Comparison of ENCODE assay signal across 29 cellular contexts in the genomic region with DNA sequence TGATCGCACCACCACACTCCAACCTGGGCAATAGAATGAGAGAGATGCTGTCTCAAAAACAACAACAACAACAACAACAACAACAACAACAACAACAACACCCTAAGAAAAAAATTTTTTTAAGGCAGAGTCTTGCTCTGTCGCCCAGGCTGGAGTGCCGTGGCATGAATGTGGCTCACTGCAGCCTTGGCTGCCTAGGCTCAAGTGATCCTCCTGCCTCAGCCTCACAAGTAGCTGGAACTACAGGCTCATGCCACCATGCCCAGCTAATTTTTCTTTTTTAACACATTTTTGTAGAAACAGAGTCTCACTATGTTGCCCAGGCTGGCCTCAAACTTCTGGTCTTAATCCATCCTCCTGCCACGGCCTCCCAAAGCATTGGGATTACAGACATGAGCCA.
"Had no signal": no experiment of that assay in that cellular context is flagged by ENCODE, and none has a peak within 500 bp of the region (broad histone marks: within the 10 kb centered on the region; RNA-seq: fewer than 3 reads in every experiment).

No MANE protein-coding gene starts in this region.

- H3K4me3 ChIP-seq: stomach, suprapubic skin, testis, thoracic aorta, thyroid gland, tibial artery, tibial nerve, transverse colon, upper lobe of left lung, upper lobe of right lung, uterus, vagina had no signal

- H3K9me3 Mint-ChIP-seq: stimulated activated effector memory CD8-positive, alpha-beta T cell treated with anti-CD3 and anti-CD28 coated beads, Interleukin-12 subunit alpha, Interleukin-12 subunit beta, amount 100 ng/mL, for 72 hours; stimulated activated memory B cell treated with anti-CD40 and anti-IgM and Interleukin-4, amounts not matched to agents 10 μg/mL and 1 μg/mL and 100 μg/mL, for 72 hours; stimulated activated naive B cell treated with anti-CD40 and anti-IgM and Interleukin-4, amounts not matched to agents 10 μg/mL and 1 μg/mL and 100 μg/mL, for 72 hours; stimulated activated naive CD8-positive, alpha-beta T cell treated with anti-CD3 and anti-CD28 coated beads, Interleukin-15, amount 100 ng/mL, for 72 hours; stimulated activated naive CD8-positive, alpha-beta T cell treated with anti-CD3 and anti-CD28 coated beads, Interleukin-15, Interleukin-2, amounts not matched to agents 100 ng/mL and 50 ng/mL, for 24 hours; type B pancreatic cell had no signal

- FAIRE-seq: urothelium cell line had no signal

- H3K4me1 ChIP-seq: stomach, suprapubic skin, testis, thyroid gland, tibial artery, tibial nerve, upper lobe of left lung, upper lobe of right lung, uterus, vagina had no signal

- H3K4me3 Mint-ChIP-seq: stimulated activated effector memory CD8-positive, alpha-beta T cell treated with anti-CD3 and anti-CD28 coated beads, Interleukin-12 subunit alpha, Interleukin-12 subunit beta, amount 100 ng/mL, for 72 hours; stimulated activated memory B cell treated with anti-CD40 and anti-IgM and Interleukin-4, amounts not matched to agents 10 μg/mL and 1 μg/mL and 100 μg/mL, for 72 hours; stimulated activated naive B cell treated with anti-CD40 and anti-IgM and Interleukin-4, amounts not matched to agents 10 μg/mL and 1 μg/mL and 100 μg/mL, for 72 hours; stimulated activated naive CD8-positive, alpha-beta T cell treated with anti-CD3 and anti-CD28 coated beads, Interleukin-15, amount 100 ng/mL, for 72 hours; stimulated activated naive CD8-positive, alpha-beta T cell treated with anti-CD3 and anti-CD28 coated beads, Interleukin-15, Interleukin-2, amounts not matched to agents 100 ng/mL and 50 ng/mL, for 24 hours; type B pancreatic cell had no signal

- H3K9me3 ChIP-seq: stomach, suprapubic skin, testis, thoracic aorta, thyroid gland, tibial artery, tibial nerve, transverse colon, upper lobe of left lung, upper lobe of right lung, uterus, vagina had no signal

- H3K27ac ChIP-seq: stomach, suprapubic skin, testis, thoracic aorta, thyroid gland, tibial artery, tibial nerve, transverse colon, upper lobe of left lung, upper lobe of right lung, uterus, vagina had no signal

- H3K27me3 ChIP-seq: stomach, suprapubic skin, testis, thyroid gland, tibial artery, tibial nerve, transverse colon, upper lobe of left lung, upper lobe of right lung, uterus, vagina had no signal

- H3K4me1 Mint-ChIP-seq: stimulated activated effector memory CD8-positive, alpha-beta T cell treated with anti-CD3 and anti-CD28 coated beads, Interleukin-12 subunit alpha, Interleukin-12 subunit beta, amount 100 ng/mL, for 72 hours; stimulated activated memory B cell treated with anti-CD40 and anti-IgM and Interleukin-4, amounts not matched to agents 10 μg/mL and 1 μg/mL and 100 μg/mL, for 72 hours; stimulated activated naive B cell treated with anti-CD40 and anti-IgM and Interleukin-4, amounts not matched to agents 10 μg/mL and 1 μg/mL and 100 μg/mL, for 72 hours; stimulated activated naive CD8-positive, alpha-beta T cell treated with anti-CD3 and anti-CD28 coated beads, Interleukin-15, amount 100 ng/mL, for 72 hours had no signal

- H3K27me3 Mint-ChIP-seq: stimulated activated memory B cell treated with anti-CD40 and anti-IgM and Interleukin-4, amounts not matched to agents 10 μg/mL and 1 μg/mL and 100 μg/mL, for 72 hours; stimulated activated naive B cell treated with anti-CD40 and anti-IgM and Interleukin-4, amounts not matched to agents 10 μg/mL and 1 μg/mL and 100 μg/mL, for 72 hours; stimulated activated naive CD8-positive, alpha-beta T cell treated with anti-CD3 and anti-CD28 coated beads, Interleukin-15, amount 100 ng/mL, for 72 hours; stimulated activated naive CD8-positive, alpha-beta T cell treated with anti-CD3 and anti-CD28 coated beads, Interleukin-15, Interleukin-2, amounts not matched to agents 100 ng/mL and 50 ng/mL, for 24 hours; type B pancreatic cell had no signal

- H3K36me3 ChIP-seq: uterus had no signal

- H3K27ac Mint-ChIP-seq: stimulated activated effector memory CD8-positive, alpha-beta T cell treated with anti-CD3 and anti-CD28 coated beads, Interleukin-12 subunit alpha, Interleukin-12 subunit beta, amount 100 ng/mL, for 72 hours; stimulated activated memory B cell treated with anti-CD40 and anti-IgM and Interleukin-4, amounts not matched to agents 10 μg/mL and 1 μg/mL and 100 μg/mL, for 72 hours; stimulated activated naive B cell treated with anti-CD40 and anti-IgM and Interleukin-4, amounts not matched to agents 10 μg/mL and 1 μg/mL and 100 μg/mL, for 72 hours; stimulated activated naive CD8-positive, alpha-beta T cell treated with anti-CD3 and anti-CD28 coated beads, Interleukin-15, amount 100 ng/mL, for 72 hours; stimulated activated naive CD8-positive, alpha-beta T cell treated with anti-CD3 and anti-CD28 coated beads, Interleukin-15, Interleukin-2, amounts not matched to agents 100 ng/mL and 50 ng/mL, for 24 hours; type B pancreatic cell had no signal

- ATAC-seq: stimulated activated effector memory CD8-positive, alpha-beta T cell treated with anti-CD3 and anti-CD28 coated beads, Interleukin-12 subunit alpha, Interleukin-12 subunit beta, amount 100 ng/mL, for 72 hours; stimulated activated memory B cell treated with anti-CD40 and anti-IgM and Interleukin-4, amounts not matched to agents 10 μg/mL and 1 μg/mL and 100 μg/mL, for 72 hours; stimulated activated naive B cell treated with anti-CD40 and anti-IgM and Interleukin-4, amounts not matched to agents 10 μg/mL and 1 μg/mL and 100 μg/mL, for 72 hours; stimulated activated naive CD8-positive, alpha-beta T cell treated with anti-CD3 and anti-CD28 coated beads, Interleukin-15, amount 100 ng/mL, for 72 hours; stimulated activated naive CD8-positive, alpha-beta T cell treated with anti-CD3 and anti-CD28 coated beads, Interleukin-15, Interleukin-2, amounts not matched to agents 100 U/mL and 50 U/mL, for 24 hours; upper lobe of right lung had no signal

- DNase-seq: stimulated activated CD4-positive, alpha-beta T cell treated with anti-CD3 and anti-CD28 coated beads, Interleukin-2, amount 100 ng/mL, for 48 hours; stimulated activated CD4-positive, alpha-beta T cell treated with anti-CD3 and anti-CD28 coated beads, Interleukin-4, amount 100 ng/mL, for 1 hour; stimulated activated CD4-positive, alpha-beta T cell treated with anti-CD3 and anti-CD28 coated beads, Interleukin-4, amount 100 ng/mL, for 24 hours; stimulated activated CD4-positive, alpha-beta T cell treated with anti-CD3 and anti-CD28 coated beads, Interleukin-4, amount 100 ng/mL, for 4 hours; stimulated activated CD8-positive, alpha-beta memory T cell treated with anti-CD3 and anti-CD28 coated beads, Interleukin-4, amount 100 ng/mL, for 48 hours; stimulated activated naive B cell treated with anti-CD40 and anti-IgM and Interleukin-4, amounts not matched to agents 10 μg/mL and 1 μg/mL and 100 μg/mL, for 72 hours; stimulated activated naive CD4-positive, alpha-beta T cell; stimulated activated naive CD4-positive, alpha-beta T cell treated with Interleukin-2 at 50 U/mL for 16 hours; stimulated activated naive CD8-positive, alpha-beta T cell treated with anti-CD3 and anti-CD28 coated beads, Interleukin-15, amount 100 ng/mL, for 72 hours; stimulated activated naive CD8-positive, alpha-beta T cell treated with anti-CD3 and anti-CD28 coated beads, Interleukin-15, Interleukin-2, amounts not matched to agents 100 U/mL and 50 U/mL, for 24 hours; stomach; substantia nigra; testis; thyroid gland; tibial artery; transverse colon; trophoblast cell; upper lobe of left lung; upper lobe of right lung; uterus had no signal
